Comparison of ENCODE assay signal across 8 cellular contexts in the genomic region with DNA sequence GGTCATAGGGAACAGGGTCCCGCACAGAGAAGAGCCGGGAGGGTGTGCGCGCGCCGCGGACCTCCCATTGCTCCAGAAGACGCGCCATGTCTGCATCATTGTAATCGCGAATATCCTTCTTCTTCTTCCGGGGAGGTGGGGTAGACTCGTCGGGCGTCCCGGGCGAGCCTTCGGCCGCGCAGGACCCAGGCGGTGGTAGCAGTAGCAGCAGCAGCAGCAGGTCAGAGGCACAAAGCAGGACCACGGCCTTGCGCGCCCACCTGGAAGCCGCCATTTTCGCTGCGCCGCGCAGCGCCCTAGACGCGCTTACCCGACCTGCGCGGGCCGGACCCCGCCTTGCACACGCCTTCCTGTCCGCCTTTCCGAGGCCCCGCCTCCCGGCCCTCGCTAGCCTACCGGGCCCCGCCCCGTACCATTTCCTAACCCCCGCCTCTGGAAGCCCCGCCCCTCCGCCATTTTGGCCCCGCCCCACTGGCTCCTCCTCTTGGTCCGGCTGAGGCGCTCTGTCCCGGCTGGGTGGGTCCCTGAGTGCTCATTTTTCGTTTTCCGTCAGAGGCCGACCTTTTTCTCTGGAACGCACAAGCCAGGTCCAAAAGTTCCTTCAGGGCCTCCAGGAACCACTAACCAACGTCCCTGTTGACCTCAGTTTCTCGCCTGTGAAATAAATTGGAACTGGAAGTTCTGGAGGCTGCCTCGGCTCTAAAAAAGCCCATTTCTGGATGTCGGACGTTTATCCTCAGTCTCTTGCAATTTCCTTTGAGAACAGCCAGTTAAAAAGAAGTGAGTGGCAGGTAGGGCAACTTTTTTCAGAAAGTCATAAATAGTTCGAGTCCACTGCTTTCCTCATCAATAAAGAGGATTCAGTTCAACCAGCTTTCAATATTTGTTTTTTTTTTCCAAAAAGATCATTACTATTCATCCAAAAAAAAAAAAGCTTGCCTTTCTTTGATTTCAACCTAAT. TPM values are rescaled to one million over a fixed set of nuclear protein-coding genes. Genes with fewer than 3 reads are reported as not detected.
DNase-seq lines count a peak whose midpoint lies in the region; ATAC-seq and TF ChIP-seq lines count a peak whose summit lies in the region.

A gene (minus strand): TSS at position 302 of the 961 bp plus-strand sequence. CDS start 28 bp downstream, at position 274.

- ATAC-seq in GM18498 (IDR thresholded peaks at IDR 0.05; ENCODE audit: unreplicated experiment) (peak; percentile 98), HG02885 (IDR thresholded peaks at IDR 0.05; ENCODE audit: poor library complexity, unreplicated experiment) (peak; percentile 97), heart right ventricle (peak; percentile 98 to 99 (median 99)), upper lobe of left lung (ENCODE audit: low FRiP score in 2 of 2) (peak; percentile 98 to 100)

- peak in 3 of 4 donors; percentile 84 to 94 (median 84) for TF ChIP-seq POLR2A in upper lobe of left lung (IDR thresholded peaks at IDR 0.05)

- H3K36me3 ChIP-seq in heart right ventricle (no peaks in the 10 kb centered on the region), upper lobe of left lung (no peaks in the 10 kb centered on the region)

- no peaks in the 10 kb centered on the region for H3K9me3 ChIP-seq in heart right ventricle
- H3K9me3 ChIP-seq in upper lobe of left lung, result no peaks in the 10 kb centered on the region

- intact Hi-C loops in T-helper 1 cell treated with Interleukin-12 subunit alpha and Interleukin-12 subunit beta and Interleukin-4 antibody, amounts not matched to agents 30 ng/mL and 1 ng/mL, for 36 hours (cut with micrococcal nuclease), result loop anchor here (1.0 to 10.0 kb wide), 9 partner anchors 11 to 1273 kb away; a partner anchor contains a TSS
- intact Hi-C loops in heart right ventricle (cut with DNase I) (loop anchor here in 1 of 10 donors (1.0 kb wide), 1 partner anchor 11 kb away; a partner anchor contains a TSS), posterior vena cava (cut with DNase I) (no loop called here)

- TF ChIP-seq EP300 in upper lobe of left lung (IDR thresholded peaks at IDR 0.05), result no peak

- WGBS in heart right ventricle, 2 donors, result 1% methylated on average over 63 of the region's 63 CpGs
- WGBS in upper lobe of left lung, 2 donors, result 1% methylated on average over 22 to 45 of the region's 63 CpGs

- peaks cover 3 to 70% (median 63%) of the 10 kb centered on the region in 9 donors for H3K4me1 ChIP-seq in heart right ventricle
- H3K4me1 ChIP-seq in upper lobe of left lung, result peaks cover 40 to 62% (median 45%) of the 10 kb centered on the region in 4 donors

- H3K27ac ChIP-seq in heart right ventricle (peak within 1 kb of the TSS; percentile 84 to 94 (median 91)), upper lobe of left lung (peak within 1 kb of the TSS; percentile 83 to 96 (median 92))

- TF ChIP-seq CTCF in heart right ventricle (IDR thresholded peaks at IDR 0.05), result no peak
- no peak for TF ChIP-seq CTCF in upper lobe of left lung (IDR thresholded peaks at IDR 0.05)

- H3K27me3 ChIP-seq in heart right ventricle (no peaks in the 10 kb centered on the region), upper lobe of left lung (no peaks in the 10 kb centered on the region)

- DNase-seq in NCI-H1694 (lab: John Stamatoyannopoulos, UW), result peak; percentile 77
- DNase-seq in amniotic epithelial cell (ENCODE audit: low read depth), result peak; percentile 89
- peak; percentile 98 to 100 for DNase-seq in heart right ventricle
- peak; percentile 100 for DNase-seq in posterior vena cava (ENCODE audit: low spot score)
- DNase-seq in upper lobe of left lung, result peak; percentile 98 to 100

- H3K4me3 ChIP-seq in heart right ventricle, result peak within 1 kb of the TSS; percentile 64 to 97 (median 80)
- peak within 1 kb of the TSS; percentile 65 to 77 (median 70) for H3K4me3 ChIP-seq in upper lobe of left lung

RNA-seq across cellular contexts. Expression of the gene that starts here (rescaled TPM):
- 37.6 and 37.7 TPM in 2 replicates for total RNA-seq in T-helper 1 cell treated with Interleukin-12 subunit alpha and Interleukin-12 subunit beta and Interleukin-4 antibody, amounts not matched to agents 30 ng/mL and 1 ng/mL, for 36 hours
- total RNA-seq in heart right ventricle (10 to 100 TPM; 11.1 to 17.6 (median 15.2) TPM), posterior vena cava (10 to 100 TPM; 21.0 to 24.1 TPM), upper lobe of left lung (10 to 100 TPM; 18.2 to 35.6 (median 23.5) TPM)
- 10 to 100 TPM; 13.4 TPM for polyA plus RNA-seq in heart right ventricle

Comparison
In these comparisons a context has a peak if more than half of its experiments do, and no peak if none do; other contexts are left out.
1. Peak in every context shown above with its lines: DNase-seq, ATAC-seq, H3K4me3 ChIP-seq and H3K27ac ChIP-seq.